ENCODE assay signal across 1 cellular context in genomic region chr7:113084499-113085172, GRCh38.
TF ChIP-seq lines count a peak whose summit lies in the region.

No MANE protein-coding gene starts in this region.

TF ChIP-seq in K562, 482 proteins besides CTCF, POLR2A, EP300 and RAD21 (continued from another document):
- TF ChIP-seq DEAF1 (CRISPR knock-in tag; IDR thresholded peaks at IDR 0.05), result no peak
